Comparison of ENCODE assay signal across 1 cellular context in the genomic region with DNA sequence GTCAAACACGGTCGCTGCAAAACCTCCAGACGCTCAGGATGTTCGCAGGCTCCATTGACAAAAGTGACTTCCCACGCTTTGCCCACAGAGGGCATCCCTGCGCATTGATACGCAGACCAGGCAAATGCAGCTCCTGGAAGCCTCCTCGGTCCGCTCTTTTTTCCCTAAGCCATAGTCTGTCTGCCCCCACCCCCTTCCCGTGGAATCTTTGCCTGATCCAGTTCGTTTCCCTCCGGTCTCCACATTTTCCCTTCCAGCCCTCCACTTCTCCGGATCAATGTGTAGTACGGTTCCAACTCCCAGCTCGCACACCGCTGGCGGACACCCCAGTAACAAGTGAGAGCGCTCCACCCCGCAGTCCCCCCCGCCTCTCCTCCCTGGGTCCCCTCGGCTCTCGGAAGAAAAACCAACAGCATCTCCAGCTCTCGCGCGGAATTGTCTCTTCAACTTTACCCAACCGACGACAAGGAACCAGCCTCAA.
TF ChIP-seq lines count a peak whose summit lies in the region.

A gene with protein sequence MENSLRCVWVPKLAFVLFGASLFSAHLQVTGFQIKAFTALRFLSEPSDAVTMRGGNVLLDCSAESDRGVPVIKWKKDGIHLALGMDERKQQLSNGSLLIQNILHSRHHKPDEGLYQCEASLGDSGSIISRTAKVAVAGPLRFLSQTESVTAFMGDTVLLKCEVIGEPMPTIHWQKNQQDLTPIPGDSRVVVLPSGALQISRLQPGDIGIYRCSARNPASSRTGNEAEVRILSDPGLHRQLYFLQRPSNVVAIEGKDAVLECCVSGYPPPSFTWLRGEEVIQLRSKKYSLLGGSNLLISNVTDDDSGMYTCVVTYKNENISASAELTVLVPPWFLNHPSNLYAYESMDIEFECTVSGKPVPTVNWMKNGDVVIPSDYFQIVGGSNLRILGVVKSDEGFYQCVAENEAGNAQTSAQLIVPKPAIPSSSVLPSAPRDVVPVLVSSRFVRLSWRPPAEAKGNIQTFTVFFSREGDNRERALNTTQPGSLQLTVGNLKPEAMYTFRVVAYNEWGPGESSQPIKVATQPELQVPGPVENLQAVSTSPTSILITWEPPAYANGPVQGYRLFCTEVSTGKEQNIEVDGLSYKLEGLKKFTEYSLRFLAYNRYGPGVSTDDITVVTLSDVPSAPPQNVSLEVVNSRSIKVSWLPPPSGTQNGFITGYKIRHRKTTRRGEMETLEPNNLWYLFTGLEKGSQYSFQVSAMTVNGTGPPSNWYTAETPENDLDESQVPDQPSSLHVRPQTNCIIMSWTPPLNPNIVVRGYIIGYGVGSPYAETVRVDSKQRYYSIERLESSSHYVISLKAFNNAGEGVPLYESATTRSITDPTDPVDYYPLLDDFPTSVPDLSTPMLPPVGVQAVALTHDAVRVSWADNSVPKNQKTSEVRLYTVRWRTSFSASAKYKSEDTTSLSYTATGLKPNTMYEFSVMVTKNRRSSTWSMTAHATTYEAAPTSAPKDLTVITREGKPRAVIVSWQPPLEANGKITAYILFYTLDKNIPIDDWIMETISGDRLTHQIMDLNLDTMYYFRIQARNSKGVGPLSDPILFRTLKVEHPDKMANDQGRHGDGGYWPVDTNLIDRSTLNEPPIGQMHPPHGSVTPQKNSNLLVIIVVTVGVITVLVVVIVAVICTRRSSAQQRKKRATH (N-terminal part only) (plus strand): TSS at position 307 of the 481 bp plus-strand sequence. CDS start 591 bp downstream, outside the sequence.

TF ChIP-seq in IMR-90, 13 proteins besides CTCF, POLR2A, EP300 and RAD21 (continued from another document):
- TF ChIP-seq, protein P1, sequence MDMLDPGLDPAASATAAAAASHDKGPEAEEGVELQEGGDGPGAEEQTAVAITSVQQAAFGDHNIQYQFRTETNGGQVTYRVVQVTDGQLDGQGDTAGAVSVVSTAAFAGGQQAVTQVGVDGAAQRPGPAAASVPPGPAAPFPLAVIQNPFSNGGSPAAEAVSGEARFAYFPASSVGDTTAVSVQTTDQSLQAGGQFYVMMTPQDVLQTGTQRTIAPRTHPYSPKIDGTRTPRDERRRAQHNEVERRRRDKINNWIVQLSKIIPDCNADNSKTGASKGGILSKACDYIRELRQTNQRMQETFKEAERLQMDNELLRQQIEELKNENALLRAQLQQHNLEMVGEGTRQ (IDR thresholded peaks at IDR 0.05; ENCODE audit: low read depth, low read length) = no peak
